Comparison of ENCODE assay signal across 14 cellular contexts in the genomic region with DNA sequence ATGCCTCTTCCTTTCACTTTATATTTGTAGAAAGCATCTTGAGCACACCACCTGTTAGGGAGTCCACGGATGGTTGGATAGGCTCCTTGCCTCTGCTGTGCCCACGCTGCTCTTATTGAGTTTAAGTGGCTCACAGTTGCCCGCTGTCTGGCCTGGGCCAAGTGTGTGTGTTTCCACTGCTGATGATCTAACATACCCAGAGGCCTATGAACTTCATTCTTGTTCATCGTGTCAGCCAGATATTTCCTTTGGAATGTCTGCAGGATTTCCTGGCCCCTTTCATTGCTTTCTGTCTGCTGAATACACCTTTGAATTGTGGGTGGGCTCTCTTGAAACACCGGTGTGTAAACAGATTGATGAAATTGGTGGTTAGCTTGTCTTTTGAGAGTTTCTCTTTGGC. TPM values are rescaled to one million over a fixed set of nuclear protein-coding genes. Genes with fewer than 3 reads are reported as not detected.
DNase-seq lines count a peak whose midpoint lies in the region; ATAC-seq, FAIRE-seq and TF ChIP-seq lines count a peak whose summit lies in the region.
"Had no signal": no experiment of that assay in that cellular context is flagged by ENCODE, and none has a peak within 500 bp of the region (broad histone marks: within the 10 kb centered on the region; RNA-seq: fewer than 3 reads in every experiment).

No MANE protein-coding gene starts in this region.

- H3K9ac ChIP-seq in HepG2 (ENCODE audit: insufficient read depth, low read depth, low read length) (0 out of 2 replicates have a peak overlapping the region, but pooled peaks have one; percentile 1), SK-N-SH (no peak overlapping the region), keratinocyte (ENCODE audit: control insufficient read depth, extremely low read depth, insufficient read depth, low read length) (no peak overlapping the region)

- H3K4me2 ChIP-seq in HepG2 (ENCODE audit: low read depth, low read length) = peak overlapping the region; percentile 84
- peak overlapping the region; percentile 38; the same call in 1 of the 2 replicates for H3K4me2 ChIP-seq in SK-N-SH
- peak overlapping the region; percentile 59 for H3K4me2 ChIP-seq in keratinocyte (ENCODE audit: control insufficient read depth, extremely low read depth, insufficient read depth, low read depth, low read length)

- TF ChIP-seq CTCF in HepG2 (CRISPR knock-in tag; IDR thresholded peaks at IDR 0.05) (no peak), right lobe of liver (IDR thresholded peaks at IDR 0.05) (no peak), SK-N-SH (IDR thresholded peaks at IDR 0.05) (no peak), keratinocyte (optimal IDR thresholded peaks at IDR 0.05 in 1 of 3, IDR thresholded peaks at IDR 0.05 in 1 of 3, conservative IDR thresholded peaks at IDR 0.05 in 1 of 3; ENCODE audit: extremely low read depth in 1 of 3, insufficient read depth in 2 of 3, low read length in 3 of 3) (no peak)

- peaks cover 16 to 45% (median 29%) of the 10 kb centered on the region in 4 donors for H3K4me1 Mint-ChIP-seq in naive thymus-derived CD8-positive, alpha-beta T cell

- 0 out of 4 replicates have a peak, but pooled peaks of 1 of the 2 experiments have one; percentile 9 for TF ChIP-seq EP300 in HepG2 (IDR thresholded peaks at IDR 0.05; ENCODE audit: low read depth in 2 of 2, low read length in 2 of 2)
- no peak for TF ChIP-seq EP300 in HepG2 (CRISPR knock-in tag; IDR thresholded peaks at IDR 0.05; ENCODE audit: borderline replicate concordance)
- TF ChIP-seq EP300 in SK-N-SH (IDR thresholded peaks at IDR 0.05; ENCODE audit: borderline replicate concordance in 1 of 2, low read depth in 1 of 2, low read length in 1 of 2) = no peak

- H3K79me2 ChIP-seq in HepG2 (ENCODE audit: insufficient read depth, low read length) (peaks cover 30% of the 10 kb centered on the region), SK-N-SH (ENCODE audit: insufficient read depth) (no peaks in the 10 kb centered on the region; the same call in 1 of the 2 replicates), keratinocyte (ENCODE audit: control insufficient read depth, insufficient read depth, low read length) (no peaks in the 10 kb centered on the region)

- no peaks in the 10 kb centered on the region for H3K9me3 Mint-ChIP-seq in naive thymus-derived CD8-positive, alpha-beta T cell
- H3K9me3 Mint-ChIP-seq: activated naive CD4-positive, alpha-beta T cell treated with anti-CD3 and anti-CD28 coated beads, Interleukin-2, amount 50 U/mL, for 72 hours had no signal

- in situ Hi-C loops in HepG2 (cut with HindIII; ENCODE audit: extremely low pct_ligation_motif_present, low pct_unique_long_range_greater_than_20kb) = loop anchor here (5.0 kb wide), 1 partner anchor 36 kb away; no protein-coding TSS in a partner anchor

- H3K9me1 ChIP-seq in keratinocyte (ENCODE audit: control insufficient read depth, extremely low read depth, insufficient read depth, low read length) = no peaks in the 10 kb centered on the region

- WGBS in HepG2 (ENCODE audit: low lambda C conversion rate) = 51% methylated on average over 5 of the region's 5 CpGs
- 69% methylated on average over 5 of the region's 5 CpGs for WGBS in right lobe of liver (ENCODE audit: insufficient coverage, low coverage, low lambda C conversion rate, missing lambda C conversion rate)
- 43% methylated on average over 5 of the region's 5 CpGs for WGBS in SK-N-SH (ENCODE audit: low lambda C conversion rate)

- intact Hi-C loops in HepG2 (cut with micrococcal nuclease; ENCODE audit: unreplicated experiment) (no loop called here), right lobe of liver (cut with DNase I) (no loop called here)

- H2AFZ ChIP-seq in HepG2 (ENCODE audit: low read length) = no peak overlapping the region
- H2AFZ ChIP-seq in SK-N-SH (ENCODE audit: low read depth) = no peak overlapping the region
- peak overlapping the region; percentile 64 for H2AFZ ChIP-seq in keratinocyte (ENCODE audit: control insufficient read depth, low read length)

- H3K4me3 ChIP-seq in HepG2 (replicated peaks in 1 of 3; ENCODE audit: insufficient read depth in 1 of 3, low read depth in 2 of 3, low read length in 3 of 3) = no peak overlapping the region
- no peak overlapping the region for H3K4me3 ChIP-seq in right lobe of liver
- H3K4me3 ChIP-seq in SK-N-SH (ENCODE audit: low read depth in 2 of 2, low read length in 1 of 2) = no peak overlapping the region; a peak in 1 of 4 replicates
- H3K4me3 ChIP-seq in keratinocyte (ENCODE audit: control insufficient read depth in 2 of 3, extremely low read depth in 1 of 3, insufficient read depth in 2 of 3, low read depth in 1 of 3, low read length in 3 of 3) = no peak overlapping the region
- H3K4me3 ChIP-seq: ovary had no signal

- H3K27ac Mint-ChIP-seq in naive thymus-derived CD8-positive, alpha-beta T cell = peak overlapping the region in 2 of 10 donors; percentile 9 to 43
- H3K27ac Mint-ChIP-seq: activated naive CD4-positive, alpha-beta T cell treated with anti-CD3 and anti-CD28 coated beads, Interleukin-2, amount 50 U/mL, for 72 hours had no signal

- peaks cover 0 to 20% (median 8%) of the 10 kb centered on the region in 3 donors for H3K36me3 Mint-ChIP-seq in naive thymus-derived CD8-positive, alpha-beta T cell
- H3K36me3 Mint-ChIP-seq: activated naive CD4-positive, alpha-beta T cell treated with anti-CD3 and anti-CD28 coated beads, Interleukin-2, amount 50 U/mL, for 72 hours had no signal

- H3K4me3 Mint-ChIP-seq in naive thymus-derived CD8-positive, alpha-beta T cell = no peak overlapping the region

- TF ChIP-seq RAD21 in HepG2 (CRISPR knock-in tag; IDR thresholded peaks at IDR 0.05) (no peak), SK-N-SH (IDR thresholded peaks at IDR 0.05; ENCODE audit: low read length) (no peak)

- BruUV-seq in HepG2 (replicated peaks; lab: Mats Ljungman, UMichigan) = no TSS peak

- no peaks in the 10 kb centered on the region for H3K9me2 ChIP-seq in SK-N-SH

- TF ChIP-seq POLR2A in HepG2 (IDR thresholded peaks at IDR 0.05; ENCODE audit: insufficient read depth in 1 of 2, low read depth in 2 of 2, low read length in 2 of 2) = no peak
- TF ChIP-seq POLR2A in right lobe of liver (IDR thresholded peaks at IDR 0.05) = no peak

- peaks cover 81% of the 10 kb centered on the region for H3K4me1 ChIP-seq in HepG2 (ENCODE audit: insufficient read depth, low read length)
- peaks cover 0 to 6% (median 3%) of the 10 kb centered on the region in 4 donors for H3K4me1 ChIP-seq in right lobe of liver
- H3K4me1 ChIP-seq in SK-N-SH (ENCODE audit: control insufficient read depth in 1 of 2, insufficient read depth in 2 of 2, low read depth in 1 of 2, low read length in 1 of 2) = peaks cover 16 to 35% of the 10 kb centered on the region in 2 experiments; a peak in 3 of 4 replicates
- peaks cover 14% of the 10 kb centered on the region for H3K4me1 ChIP-seq in keratinocyte (ENCODE audit: control insufficient read depth, extremely low read depth, insufficient read depth, low read length)

- H3K27me3 ChIP-seq in HepG2 (ENCODE audit: control insufficient read depth in 1 of 2, insufficient read depth in 2 of 2, low read length in 2 of 2) (no peaks in the 10 kb centered on the region), right lobe of liver (no peaks in the 10 kb centered on the region), SK-N-SH (ENCODE audit: insufficient read depth) (no peaks in the 10 kb centered on the region), keratinocyte (ENCODE audit: control insufficient read depth, extremely low read depth, insufficient read depth, low read length) (no peaks in the 10 kb centered on the region)
- H3K27me3 ChIP-seq: ovary had no signal

- dilution Hi-C loops in keratinocyte (cut with MboI; ENCODE audit: extremely low pct_ligation_motif_present, low sequenced_read_pairs) = no loop called here

- no peaks in the 10 kb centered on the region for H3K27me3 Mint-ChIP-seq in naive thymus-derived CD8-positive, alpha-beta T cell

- no peaks in the 10 kb centered on the region for H4K20me1 ChIP-seq in HepG2 (ENCODE audit: insufficient read depth, low read length)
- H4K20me1 ChIP-seq in SK-N-SH (ENCODE audit: insufficient read depth) = no peaks in the 10 kb centered on the region
- no peaks in the 10 kb centered on the region for H4K20me1 ChIP-seq in keratinocyte (ENCODE audit: control insufficient read depth, extremely low read depth, insufficient read depth, low read length)

- peak; percentile 52 for DNase-seq in HepG2 (ENCODE audit: low spot score)
- no peak for DNase-seq in right lobe of liver
- DNase-seq in SK-N-SH = no peak
- no peak for DNase-seq in keratinocyte (ENCODE audit: low read depth, low spot score)
- DNase-seq in urothelium cell line (ENCODE audit: low spot score) = peak; percentile 65
- DNase-seq in stimulated activated CD4-positive, alpha-beta T cell treated with anti-CD3 and anti-CD28 coated beads, Interleukin-2, amount 100 ng/mL, for 48 hours = no peak
- DNase-seq in naive thymus-derived CD8-positive, alpha-beta T cell = no peak
- DNase-seq in GM19238 (ENCODE audit: insufficient read length, low spot score) = no peak
- DNase-seq: activated CD4-positive, alpha-beta T cell treated with anti-CD3 and anti-CD28 coated beads for 48 hours; C1 segment of cervical spinal cord; NCI-H1694 treated with DMSO at 0.1 percent for 48 hours; ovary had no signal

- H3K36me3 ChIP-seq in HepG2 (replicated peaks in 1 of 2; ENCODE audit: control insufficient read depth in 1 of 2, insufficient read depth in 2 of 2, low read length in 2 of 2) (peaks cover 0 to 4% of the 10 kb centered on the region in 2 experiments; a peak in 1 of 5 replicates), right lobe of liver (no peaks in the 10 kb centered on the region), SK-N-SH (replicated peaks in 1 of 2; ENCODE audit: control insufficient read depth in 1 of 2, insufficient read depth in 2 of 2, low read length in 1 of 2) (peaks cover 0 to 6% of the 10 kb centered on the region in 2 experiments), keratinocyte (ENCODE audit: control insufficient read depth in 2 of 2, extremely low read depth in 1 of 2, insufficient read depth in 2 of 2, low read length in 2 of 2) (no peaks in the 10 kb centered on the region)
- H3K36me3 ChIP-seq: ovary had no signal

- CTCF ChIA-PET in HepG2 (lab: Yijun Ruan, JAX; ENCODE audit: low intra/inter-chr PET ratio, low total read pairs) = no interaction called here
- CTCF ChIA-PET in SK-N-SH (lab: Yijun Ruan, JAX) = interaction anchor here (0.7 to 1.5 kb wide), 3 partner anchors 11 to 122 kb away, joined by 3 to 5 read pairs (median 5); no protein-coding TSS in a partner anchor

- peaks cover 7% of the 10 kb centered on the region for H3F3A ChIP-seq in SK-N-SH (replicated peaks; ENCODE audit: insufficient read depth)

- H3K9me3 ChIP-seq in HepG2 (ENCODE audit: low read length) (no peaks in the 10 kb centered on the region), right lobe of liver (no peaks in the 10 kb centered on the region), SK-N-SH (no peaks in the 10 kb centered on the region), keratinocyte (ENCODE audit: control insufficient read depth, low read depth, low read length) (no peaks in the 10 kb centered on the region)
- H3K9me3 ChIP-seq: ovary had no signal

- H3K27ac ChIP-seq in HepG2 (ENCODE audit: extremely low read length, insufficient read depth, low read length) (peak overlapping the region; percentile 86), right lobe of liver (no peak overlapping the region), SK-N-SH (ENCODE audit: low read depth in 2 of 2, low read length in 1 of 2) (peak overlapping the region in 1 of 2 experiments; percentile 23; a peak in 2 of 4 replicates), keratinocyte (ENCODE audit: control insufficient read depth, insufficient read depth, low read length) (no peak overlapping the region)
- H3K27ac ChIP-seq: ovary had no signal

- FAIRE-seq in HepG2 (lab: Jason Lieb, UNC) (no peak), keratinocyte (lab: Jason Lieb, UNC) (peak; percentile 80), urothelium cell line (lab: Jason Lieb, UNC) (no peak)
- FAIRE-seq: islet of Langerhans had no signal

- ATAC-seq in HepG2 = no peak
- ATAC-seq in right lobe of liver = no peak
- no peak for ATAC-seq in naive thymus-derived CD8-positive, alpha-beta T cell
- ATAC-seq: activated naive CD4-positive, alpha-beta T cell treated with anti-CD3 and anti-CD28 coated beads, Interleukin-2, amount 50 U/mL, for 72 hours had no signal

- POLR2A ChIA-PET in HepG2 (lab: Yijun Ruan, JAX) = interaction anchor here (5.3 to 7.7 kb wide), 2 partner anchors 37 to 46 kb away, joined by 41 to 101 read pairs; partner anchors contain the start of gene MVB12B
- POLR2A ChIA-PET in SK-N-SH (lab: Yijun Ruan, JAX) = no interaction called here
- POLR2A ChIA-PET in naive thymus-derived CD8-positive, alpha-beta T cell (lab: Charles Lee) = interaction anchor here (0.5 kb wide), 1 partner anchor 15 kb away, joined by 3 read pairs; no protein-coding TSS in a partner anchor

RNA-seq across cellular contexts. Expression of gene MVB12B, which starts 46.6 kb away (rescaled TPM):
- 26.0 and 30.1 TPM in 2 replicates for total RNA-seq in HepG2 (2016; rRNA removed; fragmentation: Illumina TruSeq; extraction: Trizol)
- 52.4 and 56.2 TPM in 2 replicates for total RNA-seq in HepG2 (2016; cell fraction: cytosol; rRNA removed; fragmentation: Illumina TruSeq; extraction: Trizol; ENCODE audit: low read depth)
- 22.0 and 29.4 TPM in 2 replicates for total RNA-seq in HepG2 (2016; cell fraction: insoluble cytoplasmic fraction; rRNA removed; fragmentation: Illumina TruSeq; extraction: Trizol)
- 19.7 and 20.0 TPM in 2 replicates for total RNA-seq in HepG2 (2016; cell fraction: membrane; rRNA removed; fragmentation: Illumina TruSeq; extraction: Trizol)
- total RNA-seq in HepG2 (2016; cell fraction: nucleus; rRNA removed; fragmentation: Illumina TruSeq; extraction: Trizol) = 43.3 and 49.2 TPM in 2 replicates
- 10.7 and 12.1 TPM in 2 replicates for polyA plus RNA-seq in HepG2 (2011; rRNA removed)
- 9.2 and 11.3 TPM in 2 replicates for polyA plus RNA-seq in HepG2 (2011; cell fraction: cytosol; rRNA removed)
- 13.9 and 18.7 TPM in 2 replicates for polyA plus RNA-seq in HepG2 (2011; cell fraction: nucleus; rRNA removed)
- polyA plus RNA-seq in HepG2 (2012) = 10.0 and 10.4 TPM in 2 replicates
- 2.4 and 3.2 TPM in 2 replicates for polyA plus RNA-seq in HepG2 (2016; cell fraction: cytosol; fragmentation: Illumina TruSeq; extraction: Trizol; ENCODE audit: low read depth)
- 20.2 and 24.6 TPM in 2 replicates for polyA plus RNA-seq in HepG2 (2016; cell fraction: insoluble cytoplasmic fraction; fragmentation: Illumina TruSeq; extraction: Trizol; ENCODE audit: low read depth)
- polyA plus RNA-seq in HepG2 (2016; cell fraction: membrane; fragmentation: Illumina TruSeq; extraction: Trizol; ENCODE audit: low read depth) = 7.4 and 7.6 TPM in 2 replicates
- polyA plus RNA-seq in HepG2 (2016; cell fraction: nucleus; fragmentation: Illumina TruSeq; extraction: Trizol; ENCODE audit: insufficient read depth, low read depth) = 22.4 and 30.0 TPM in 2 replicates
- 1.4 and 38.6 TPM in 2 replicates for polyA minus RNA-seq in HepG2 (2011; rRNA and poly(A)+ RNA removed; ENCODE audit: low replicate concordance)
- polyA minus RNA-seq in HepG2 (2011; cell fraction: cytosol; rRNA and poly(A)+ RNA removed) = 10.4 and 11.3 TPM in 2 replicates
- polyA minus RNA-seq in HepG2 (2011; cell fraction: nucleus; rRNA and poly(A)+ RNA removed) = 43.9 and 48.9 TPM in 2 replicates
- 10 to 100 TPM in 2 of 6 experiments, 1 to 10 TPM in 4; 7.2 to 16.2 (median 9.1) TPM for total RNA-seq in right lobe of liver
- 3.7 and 5.1 TPM in 2 replicates for polyA plus RNA-seq in SK-N-SH (2012; rRNA removed)
- polyA plus RNA-seq in SK-N-SH (2012; cell fraction: cytosol; rRNA removed) = 4.4 and 6.2 TPM in 2 replicates
- polyA plus RNA-seq in SK-N-SH (2012; cell fraction: nucleus; rRNA removed) = 6.4 and 6.8 TPM in 2 replicates
- 0.54 to 2.5 TPM (median 1.2 TPM) in 3 replicates for polyA plus RNA-seq in keratinocyte
- polyA plus RNA-seq in keratinocyte (2011; ENCODE audit: low read depth) = 0.35 TPM
- polyA plus RNA-seq in keratinocyte (2011; cell fraction: cytosol; rRNA removed) = 1.3 and 1.5 TPM in 2 replicates
- polyA plus RNA-seq in keratinocyte (2011; cell fraction: nucleus; rRNA removed) = 2.4 and 2.6 TPM in 2 replicates
- polyA plus RNA-seq in keratinocyte (2012; ENCODE audit: low replicate concordance) = 0.35 and 1.3 TPM in 2 replicates
- 2.8 to 3.3 TPM (median 2.8 TPM) in 3 replicates for polyA minus RNA-seq in keratinocyte
- polyA minus RNA-seq in keratinocyte (2011; cell fraction: cytosol; rRNA and poly(A)+ RNA removed) = 1.7 TPM
- 2.5 and 6.2 TPM in 2 replicates for polyA minus RNA-seq in keratinocyte (2011; cell fraction: nucleus; rRNA and poly(A)+ RNA removed)
- 10 to 100 TPM; 26.9 to 28.6 TPM for total RNA-seq in naive thymus-derived CD8-positive, alpha-beta T cell
- 10 to 100 TPM in 1 of 3 donors, 1 to 10 TPM in 2; 7.2 to 12.5 (median 8.0) TPM for polyA plus RNA-seq in naive thymus-derived CD8-positive, alpha-beta T cell

Comparison
In these comparisons a context has a peak if more than half of its experiments do, and no peak if none do; other contexts are left out.
1. DNase-seq: peak in HepG2 (single experiment) and urothelium cell line (single experiment); none in right lobe of liver (0 of 3), SK-N-SH (single experiment), keratinocyte (single experiment), stimulated activated CD4-positive, alpha-beta T cell treated with anti-CD3 and anti-CD28 coated beads, Interleukin-2, amount 100 ng/mL, for 48 hours (0 of 2), naive thymus-derived CD8-positive, alpha-beta T cell (0 of 10) and GM19238 (single experiment).
2. Of the 25 proteins assayed by ChIP-seq in both HepG2 and SK-N-SH: peak only in HepG2: FOSL2; only in SK-N-SH: none; in both: none; in neither: 23; mixed calls (peak in some experiments, not most) for 1.
3. Peak in every context shown above with its lines, with median percentiles within 50 percentile points of each other: H3K4me2 ChIP-seq.